ENCODE assay signal across 21 cellular contexts in genomic region chr1:44021581-44022321, GRCh38. TPM values are rescaled to one million over a fixed set of nuclear protein-coding genes. Genes with fewer than 3 reads are reported as not detected.
DNase-seq lines count a peak whose midpoint lies in the region; ATAC-seq and TF ChIP-seq lines count a peak whose summit lies in the region.
"Had no signal": no experiment of that assay in that cellular context is flagged by ENCODE, and none has a peak within 500 bp of the region (broad histone marks: within the 10 kb centered on the region; RNA-seq: fewer than 3 reads in every experiment).

No MANE protein-coding gene starts in this region.

- no peaks in the 10 kb centered on the region for H3K36me3 Mint-ChIP-seq in stimulated activated effector memory CD8-positive, alpha-beta T cell treated with anti-CD3 and anti-CD28 coated beads, Interleukin-12 subunit alpha, Interleukin-12 subunit beta, amount 100 ng/mL, for 72 hours
- no peaks in the 10 kb centered on the region for H3K36me3 Mint-ChIP-seq in endothelial cell (ENCODE audit: low read depth, unreplicated experiment)

- no peak overlapping the region for H3K18ac ChIP-seq in IMR-90 (ENCODE audit: low read depth, low read length)

- ATAC-seq in IMR-90 (ENCODE audit: low read depth) (no peak; the same call in 1 of the 2 replicates), left cardiac atrium (peak; percentile 27 to 32), GM19035 (IDR thresholded peaks at IDR 0.05; ENCODE audit: unreplicated experiment) (no peak), HG02588 (IDR thresholded peaks at IDR 0.05; ENCODE audit: unreplicated experiment) (no peak)
- ATAC-seq in stimulated activated effector memory CD8-positive, alpha-beta T cell treated with anti-CD3 and anti-CD28 coated beads, Interleukin-12 subunit alpha, Interleukin-12 subunit beta, amount 100 ng/mL, for 72 hours, result peak; percentile 9
- ATAC-seq: activated T-helper 17 cell treated with anti-CD3 and anti-CD28 coated beads, Interleukin-2, amount 50 U/mL, for 72 hours; upper lobe of right lung had no signal

- CTCF ChIA-PET in IMR-90 (lab: Yijun Ruan, JAX), result interaction anchor here (1.0 to 1.7 kb wide), 2 partner anchors 16 to 28 kb away, joined by 3 to 6 read pairs; no protein-coding TSS in a partner anchor

- no peak overlapping the region for H3K27ac Mint-ChIP-seq in stimulated activated effector memory CD8-positive, alpha-beta T cell treated with anti-CD3 and anti-CD28 coated beads, Interleukin-12 subunit alpha, Interleukin-12 subunit beta, amount 100 ng/mL, for 72 hours
- H3K27ac Mint-ChIP-seq in endothelial cell (ENCODE audit: unreplicated experiment), result no peak overlapping the region
- H3K27ac Mint-ChIP-seq: activated CD4-positive, alpha-beta T cell treated with anti-CD3 and anti-CD28 coated beads, Interleukin-2, amount 10 ng/mL, durations not matched to agents 24 days and 14 days; activated naive CD8-positive, alpha-beta T cell treated with anti-CD3 and anti-CD28 coated beads for 36 hours; activated T-helper 17 cell treated with anti-CD3 and anti-CD28 coated beads, Interleukin-2, amount 50 U/mL, for 72 hours had no signal

- peaks cover 10% of the 10 kb centered on the region; the same call in 1 of the 2 replicates for H3K9me1 ChIP-seq in IMR-90 (ENCODE audit: insufficient read depth, low read length)

- WGBS in IMR-90 (ENCODE audit: extremely low coverage in 2 of 2, insufficient read length in 1 of 2), 2 experiments, result 100% methylated on average over 1 of the region's 10 CpGs; no CpG with 5 or more reads in 1 of the 2 experiments

- H4K91ac ChIP-seq in IMR-90 (ENCODE audit: insufficient read depth, low read depth, low read length), result no peak overlapping the region

- no peak for TF ChIP-seq RAD21 in IMR-90 (IDR thresholded peaks at IDR 0.05; ENCODE audit: low read length)

- in situ Hi-C loops in IMR-90 (cut with MboI; ENCODE audit: low sequenced_read_pairs) (no loop called here), brain microvascular endothelial cell (cut with HindIII; ENCODE audit: low pct_ligation_motif_present, low sequenced_read_pairs) (no loop called here)

- no peak for TF ChIP-seq CTCF in IMR-90 (conservative IDR thresholded peaks at IDR 0.05; ENCODE audit: low read depth, low read length)
- peak; percentile 41 for TF ChIP-seq CTCF in brain microvascular endothelial cell (IDR thresholded peaks at IDR 0.05; ENCODE audit: low read depth, low read length, missing control alignments)
- TF ChIP-seq CTCF in endothelial cell (IDR thresholded peaks at IDR 0.05; ENCODE audit: unreplicated experiment), result no peak

- no peak for DNase-seq in IMR-90
- no peak for DNase-seq in brain microvascular endothelial cell
- DNase-seq in left cardiac atrium, result no peak
- no peak for DNase-seq in stimulated activated effector memory CD8-positive, alpha-beta T cell treated with anti-CD3 and anti-CD28 coated beads, Interleukin-12 subunit alpha, Interleukin-12 subunit beta, amount 100 ng/mL, for 72 hours (ENCODE audit: low spot score in 2 of 2)
- no peak for DNase-seq in endothelial cell (ENCODE audit: low spot score)
- DNase-seq: activated CD4-positive, alpha-beta T cell treated with anti-CD3 and anti-CD28 coated beads, Interleukin-2, amount 10 ng/mL, durations not matched to agents 24 days and 14 days; activated naive CD8-positive, alpha-beta T cell treated with anti-CD3 and anti-CD28 coated beads for 36 hours; AML-193; COR-L47; dermis blood vessel endothelial cell; EL; KBM-7; NCI-H1694; NCI-H748 treated with DMSO at 0.1 percent for 48 hours; spleen; stimulated activated CD4-positive, alpha-beta T cell treated with anti-CD3 and anti-CD28 coated beads, Interleukin-4, amount 100 ng/mL, for 4 hours; T-helper 1 cell; upper lobe of right lung had no signal

- H3K4ac ChIP-seq in IMR-90 (ENCODE audit: low read depth, low read length), result no peak overlapping the region

- no peak for TF ChIP-seq POLR2A in IMR-90 (IDR thresholded peaks at IDR 0.05; ENCODE audit: low read depth, low read length)

- no peaks in the 10 kb centered on the region for H3K4me1 Mint-ChIP-seq in stimulated activated effector memory CD8-positive, alpha-beta T cell treated with anti-CD3 and anti-CD28 coated beads, Interleukin-12 subunit alpha, Interleukin-12 subunit beta, amount 100 ng/mL, for 72 hours
- H3K4me1 Mint-ChIP-seq in endothelial cell (ENCODE audit: unreplicated experiment), result peaks cover 4% of the 10 kb centered on the region
- H3K4me1 Mint-ChIP-seq: activated CD4-positive, alpha-beta T cell treated with anti-CD3 and anti-CD28 coated beads, Interleukin-2, amount 10 ng/mL, durations not matched to agents 24 days and 14 days; activated naive CD8-positive, alpha-beta T cell treated with anti-CD3 and anti-CD28 coated beads for 36 hours; activated T-helper 17 cell treated with anti-CD3 and anti-CD28 coated beads, Interleukin-2, amount 50 U/mL, for 72 hours had no signal

- H3K36me3 ChIP-seq in IMR-90 (ENCODE audit: control insufficient read depth, insufficient read depth, low read length) (peaks cover 26% of the 10 kb centered on the region; the same call in 1 of the 2 replicates), brain microvascular endothelial cell (replicated peaks) (no peaks in the 10 kb centered on the region)
- H3K36me3 ChIP-seq: spleen, upper lobe of right lung had no signal

- no peak overlapping the region for H2BK20ac ChIP-seq in IMR-90 (ENCODE audit: low read depth, low read length)

- H4K5ac ChIP-seq in IMR-90 (ENCODE audit: low read depth, low read length), result no peak overlapping the region

- no peak overlapping the region for H3K23ac ChIP-seq in IMR-90 (ENCODE audit: low read depth, low read length)

- H4K20me1 ChIP-seq in IMR-90 (ENCODE audit: insufficient read depth, low read length), result no peaks in the 10 kb centered on the region; the same call in 1 of the 2 replicates

- H3K27me3 ChIP-seq in IMR-90 (ENCODE audit: control insufficient read depth, insufficient read depth, low read length) (no peaks in the 10 kb centered on the region), brain microvascular endothelial cell (replicated peaks) (no peaks in the 10 kb centered on the region)
- H3K27me3 ChIP-seq: spleen, upper lobe of right lung had no signal

- dilution Hi-C loops in IMR-90 (cut with HindIII; ENCODE audit: low sequenced_read_pairs, unreplicated experiment), result no loop called here

- H3K4me3 ChIP-seq in IMR-90 (ENCODE audit: insufficient read depth, low read depth, low read length), result no peak overlapping the region
- H3K4me3 ChIP-seq in brain microvascular endothelial cell (ENCODE audit: low read depth, low read length), result no peak overlapping the region
- H3K4me3 ChIP-seq: spleen, upper lobe of right lung had no signal

- no peaks in the 10 kb centered on the region for H3K9me3 ChIP-seq in IMR-90 (ENCODE audit: control insufficient read depth, insufficient read depth, low read length)
- H3K9me3 ChIP-seq: spleen, upper lobe of right lung had no signal

- no peak overlapping the region for H2BK120ac ChIP-seq in IMR-90 (ENCODE audit: low read depth, low read length)

- H3K4me1 ChIP-seq in IMR-90 (ENCODE audit: control insufficient read depth, insufficient read depth, low read length), result peaks cover 4% of the 10 kb centered on the region
- H3K4me1 ChIP-seq: upper lobe of right lung had no signal

- no peak overlapping the region for H3K27ac ChIP-seq in IMR-90 (ENCODE audit: insufficient read depth, low read length)
- H3K27ac ChIP-seq in brain microvascular endothelial cell, result no peak overlapping the region
- H3K27ac ChIP-seq: spleen, upper lobe of right lung had no signal

- H3K4me2 ChIP-seq in IMR-90 (ENCODE audit: low read depth, low read length), result no peak overlapping the region

- H2BK15ac ChIP-seq in IMR-90 (ENCODE audit: low read depth, low read length), result no peak overlapping the region

- no peak overlapping the region for H3K14ac ChIP-seq in IMR-90 (replicated peaks; ENCODE audit: low read depth, low read length)

- no peak overlapping the region for H2AK5ac ChIP-seq in IMR-90 (ENCODE audit: low read depth, low read length)

- POLR2A ChIA-PET in IMR-90 (lab: Charles Lee; ENCODE audit: unreplicated experiment), result no interaction called here

- no peak overlapping the region for H2BK5ac ChIP-seq in IMR-90 (ENCODE audit: low read depth, low read length, poor library complexity, severe bottlenecking)

- no peaks in the 10 kb centered on the region for H3K27me3 Mint-ChIP-seq in endothelial cell (ENCODE audit: unreplicated experiment)
- H3K27me3 Mint-ChIP-seq: activated CD4-positive, alpha-beta T cell treated with anti-CD3 and anti-CD28 coated beads, Interleukin-2, amount 10 ng/mL, durations not matched to agents 24 days and 14 days; activated naive CD8-positive, alpha-beta T cell treated with anti-CD3 and anti-CD28 coated beads for 36 hours; activated T-helper 17 cell treated with anti-CD3 and anti-CD28 coated beads, Interleukin-2, amount 50 U/mL, for 72 hours had no signal

- H4K8ac ChIP-seq in IMR-90 (ENCODE audit: low read depth in 2 of 2, low read length in 2 of 2), result no peak overlapping the region

- H3K9ac ChIP-seq in IMR-90 (ENCODE audit: low read depth, low read length), result no peak overlapping the region

- no peak overlapping the region for H2AFZ ChIP-seq in IMR-90 (replicated peaks; ENCODE audit: low read length, poor library complexity)

- H3K9me3 Mint-ChIP-seq in stimulated activated effector memory CD8-positive, alpha-beta T cell treated with anti-CD3 and anti-CD28 coated beads, Interleukin-12 subunit alpha, Interleukin-12 subunit beta, amount 100 ng/mL, for 72 hours, result no peaks in the 10 kb centered on the region
- no peaks in the 10 kb centered on the region for H3K9me3 Mint-ChIP-seq in endothelial cell (ENCODE audit: unreplicated experiment)
- H3K9me3 Mint-ChIP-seq: activated CD4-positive, alpha-beta T cell treated with anti-CD3 and anti-CD28 coated beads, Interleukin-2, amount 10 ng/mL, durations not matched to agents 24 days and 14 days; activated naive CD8-positive, alpha-beta T cell treated with anti-CD3 and anti-CD28 coated beads for 36 hours; activated T-helper 17 cell treated with anti-CD3 and anti-CD28 coated beads, Interleukin-2, amount 50 U/mL, for 72 hours had no signal

- intact Hi-C loops in IMR-90 (cut with micrococcal nuclease) (no loop called here), left cardiac atrium (cut with DNase I) (no loop called here)

- no peak overlapping the region for H2AK9ac ChIP-seq in IMR-90 (replicated peaks; ENCODE audit: low read depth, low read length, poor library complexity)

- no peak overlapping the region for H3K56ac ChIP-seq in IMR-90 (ENCODE audit: extremely low read depth, insufficient read depth, low read length)

- H3K79me1 ChIP-seq in IMR-90 (ENCODE audit: low read depth in 1 of 2, low read length in 2 of 2), result peaks cover 0 to 3% of the 10 kb centered on the region in 2 experiments; a peak in 1 of 4 replicates

- BruUV-seq in IMR-90 (replicated peaks; lab: Mats Ljungman, UMichigan), result no TSS peak

- H3K4me3 Mint-ChIP-seq in stimulated activated effector memory CD8-positive, alpha-beta T cell treated with anti-CD3 and anti-CD28 coated beads, Interleukin-12 subunit alpha, Interleukin-12 subunit beta, amount 100 ng/mL, for 72 hours, result no peak overlapping the region
- H3K4me3 Mint-ChIP-seq in endothelial cell (ENCODE audit: unreplicated experiment), result no peak overlapping the region
- H3K4me3 Mint-ChIP-seq: activated CD4-positive, alpha-beta T cell treated with anti-CD3 and anti-CD28 coated beads, Interleukin-2, amount 10 ng/mL, durations not matched to agents 24 days and 14 days; activated naive CD8-positive, alpha-beta T cell treated with anti-CD3 and anti-CD28 coated beads for 36 hours; activated T-helper 17 cell treated with anti-CD3 and anti-CD28 coated beads, Interleukin-2, amount 50 U/mL, for 72 hours had no signal

RNA-seq across cellular contexts. Expression of gene SLC6A9, which starts 9.5 kb away (rescaled TPM):
- total RNA-seq in IMR-90 (2012; rRNA removed), result 1.9 and 2.0 TPM in 2 replicates
- polyA plus RNA-seq in IMR-90 (2012; rRNA removed), result 6.2 and 6.6 TPM in 2 replicates
- 3.6 and 12.7 TPM in 2 replicates for polyA plus RNA-seq in IMR-90 (2012; cell fraction: cytosol; rRNA removed)
- polyA plus RNA-seq in IMR-90 (2012; cell fraction: nucleus; rRNA removed; ENCODE audit: low replicate concordance), result 19.1 and 30.0 TPM in 2 replicates
- 1 to 10 TPM; 1.3 to 3.1 TPM for total RNA-seq in left cardiac atrium
- 2.8 TPM for total RNA-seq in endothelial cell (ENCODE audit: unreplicated experiment)
- total RNA-seq: dermis blood vessel endothelial cell had no signal

RNA-seq across cellular contexts. Expression of gene CCDC24, which starts 30.4 kb away (rescaled TPM):
- 1.4 and 1.7 TPM in 2 replicates for total RNA-seq in IMR-90 (2012; rRNA removed)
- 4.3 and 4.6 TPM in 2 replicates for polyA plus RNA-seq in IMR-90 (2012; rRNA removed)
- polyA plus RNA-seq in IMR-90 (2012; cell fraction: cytosol; rRNA removed), result 4.3 and 4.7 TPM in 2 replicates
- 11.7 and 31.3 TPM in 2 replicates for polyA plus RNA-seq in IMR-90 (2012; cell fraction: nucleus; rRNA removed; ENCODE audit: low replicate concordance)
- total RNA-seq in left cardiac atrium, result 1 to 10 TPM; 1.8 to 2.2 TPM
- total RNA-seq in endothelial cell (ENCODE audit: unreplicated experiment), result 4.2 TPM

RNA-seq across cellular contexts. Expression of gene B4GALT2, which starts 42.7 kb away (rescaled TPM):
- total RNA-seq in IMR-90 (2012; rRNA removed) (57.2 and 60.8 TPM in 2 replicates), left cardiac atrium (10 to 100 TPM; 35.5 to 44.2 TPM), endothelial cell (ENCODE audit: unreplicated experiment) (35.4 TPM)
- polyA plus RNA-seq in IMR-90 (2012; rRNA removed), result 52.3 and 74.7 TPM in 2 replicates
- 67.7 and 79.7 TPM in 2 replicates for polyA plus RNA-seq in IMR-90 (2012; cell fraction: cytosol; rRNA removed)
- 31.2 and 77.9 TPM in 2 replicates for polyA plus RNA-seq in IMR-90 (2012; cell fraction: nucleus; rRNA removed; ENCODE audit: low replicate concordance)

RNA-seq across cellular contexts. Expression of gene ATP6V0B, which starts 47.0 kb away (rescaled TPM):
- total RNA-seq in IMR-90 (2012; rRNA removed) (72.1 and 80.3 TPM in 2 replicates), left cardiac atrium (100 to 1,000 TPM in 1 of 2 donors, 10 to 100 TPM in 1; 96.5 to 113 TPM), endothelial cell (ENCODE audit: unreplicated experiment) (94.5 TPM)
- polyA plus RNA-seq in IMR-90 (2012; rRNA removed), result 169 and 209 TPM in 2 replicates
- 211 and 228 TPM in 2 replicates for polyA plus RNA-seq in IMR-90 (2012; cell fraction: cytosol; rRNA removed)
- 173 and 195 TPM in 2 replicates for polyA plus RNA-seq in IMR-90 (2012; cell fraction: nucleus; rRNA removed; ENCODE audit: low replicate concordance)

RNA-seq across cellular contexts. Expression of gene DPH2, which starts 51.9 kb away (rescaled TPM):
- total RNA-seq in IMR-90 (2012; rRNA removed), result 18.9 and 21.0 TPM in 2 replicates
- 32.2 and 38.0 TPM in 2 replicates for polyA plus RNA-seq in IMR-90 (2012; rRNA removed)
- polyA plus RNA-seq in IMR-90 (2012; cell fraction: cytosol; rRNA removed), result 23.4 and 39.1 TPM in 2 replicates
- polyA plus RNA-seq in IMR-90 (2012; cell fraction: nucleus; rRNA removed; ENCODE audit: low replicate concordance), result 133 and 182 TPM in 2 replicates
- total RNA-seq in left cardiac atrium, result 10 to 100 TPM; 14.1 to 20.9 TPM
- 17.1 TPM for total RNA-seq in endothelial cell (ENCODE audit: unreplicated experiment)

Comparison
In these comparisons a context has a peak if more than half of its experiments do, and no peak if none do; other contexts are left out.
1. ATAC-seq: peak in left cardiac atrium (2 of 2) and stimulated activated effector memory CD8-positive, alpha-beta T cell treated with anti-CD3 and anti-CD28 coated beads, Interleukin-12 subunit alpha, Interleukin-12 subunit beta, amount 100 ng/mL, for 72 hours (single experiment); none in IMR-90 (single experiment), GM19035 (single experiment) and HG02588 (single experiment).